Comparison of ENCODE assay signal across 16 cellular contexts in genomic region chr1:202202500-202203168, GRCh38. TPM values are rescaled to one million over a fixed set of nuclear protein-coding genes. Genes with fewer than 3 reads are reported as not detected.
"Had no signal": no experiment of that assay in that cellular context is flagged by ENCODE, and none has a peak within 500 bp of the region (broad histone marks: within the 10 kb centered on the region; RNA-seq: fewer than 3 reads in every experiment).

No MANE protein-coding gene starts in this region.

- H3K27ac Mint-ChIP-seq: activated naive CD4-positive, alpha-beta T cell treated with anti-CD3 and anti-CD28 coated beads for 36 hours; activated naive CD8-positive, alpha-beta T cell treated with anti-CD3 and anti-CD28 coated beads, Interleukin-2, amount 50 U/mL, for 24 hours; stimulated activated naive B cell treated with anti-CD40 and anti-IgM and Interleukin-4, amounts not matched to agents 10 μg/mL and 1 μg/mL and 100 μg/mL, for 72 hours had no signal

- H3K9me3 Mint-ChIP-seq: activated naive CD4-positive, alpha-beta T cell treated with anti-CD3 and anti-CD28 coated beads for 36 hours; activated naive CD8-positive, alpha-beta T cell treated with anti-CD3 and anti-CD28 coated beads, Interleukin-2, amount 50 U/mL, for 24 hours; neural crest cell; stimulated activated naive B cell treated with anti-CD40 and anti-IgM and Interleukin-4, amounts not matched to agents 10 μg/mL and 1 μg/mL and 100 μg/mL, for 72 hours had no signal

- H3K36me3 ChIP-seq: tibial nerve, uterus had no signal

- H3K4me3 ChIP-seq: hepatocyte, tibial nerve, uterus had no signal

- H3K27ac ChIP-seq: hepatocyte, tibial nerve, uterus had no signal

- H3K9me3 ChIP-seq: tibial nerve, uterus had no signal

- H3K27me3 ChIP-seq: hepatocyte, uterus had no signal

- H2AFZ ChIP-seq: hepatocyte had no signal

- ATAC-seq: esophagus mucosa had no signal

- H3K4me2 ChIP-seq: hepatocyte had no signal

- DNase-seq: activated CD4-positive, alpha-beta T cell treated with anti-CD3 and anti-CD28 coated beads for 1 hour; activated CD4-positive, alpha-beta T cell treated with anti-CD3 and anti-CD28 coated beads, Interleukin-2, amount 50 U/mL, for 4 hours; activated naive CD4-positive, alpha-beta T cell treated with anti-CD3 and anti-CD28 coated beads for 36 hours; activated naive CD8-positive, alpha-beta T cell treated with anti-CD3 and anti-CD28 coated beads, Interleukin-2, amount 50 U/mL, for 24 hours; activated T-cell treated with anti-CD3 and anti-CD28 coated beads for 4 hours; aorta; stimulated activated naive B cell treated with anti-CD40 and anti-IgM and Interleukin-4, amounts not matched to agents 10 μg/mL and 1 μg/mL and 100 μg/mL, for 72 hours; T-helper 1 cell; T1000; uterus had no signal

- H3K4me1 ChIP-seq: uterus had no signal

- H3K36me3 Mint-ChIP-seq: stimulated activated naive B cell treated with anti-CD40 and anti-IgM and Interleukin-4, amounts not matched to agents 10 μg/mL and 1 μg/mL and 100 μg/mL, for 72 hours had no signal

- H3K4me3 Mint-ChIP-seq: activated naive CD4-positive, alpha-beta T cell treated with anti-CD3 and anti-CD28 coated beads for 36 hours; activated naive CD8-positive, alpha-beta T cell treated with anti-CD3 and anti-CD28 coated beads, Interleukin-2, amount 50 U/mL, for 24 hours; neural crest cell; stimulated activated naive B cell treated with anti-CD40 and anti-IgM and Interleukin-4, amounts not matched to agents 10 μg/mL and 1 μg/mL and 100 μg/mL, for 72 hours had no signal

RNA-seq across cellular contexts. Expression of gene LGR6, which starts 9.0 kb away (rescaled TPM):
- total RNA-seq: bronchial epithelial cell had no signal

RNA-seq across cellular contexts. Expression of gene PTPN7, which starts 42.2 kb away (rescaled TPM):
- total RNA-seq: bronchial epithelial cell, hepatocyte, neural crest cell, osteocyte had no signal
